8 cellular contexts compared by ENCODE assay signal in genomic region chr13:114128624-114129522, GRCh38. TPM values are rescaled to one million over a fixed set of nuclear protein-coding genes. Genes with fewer than 3 reads are reported as not detected.
DNase-seq lines count a peak whose midpoint lies in the region; ATAC-seq, FAIRE-seq and TF ChIP-seq lines count a peak whose summit lies in the region.

No MANE protein-coding gene starts in this region.

- intact Hi-C loops in CD4-positive, alpha-beta T cell (cut with DNase I, micrococcal nuclease), result loop anchor here (1.0 to 5.0 kb wide), 5 partner anchors 19 to 312 kb away; no protein-coding TSS in a partner anchor
- intact Hi-C loops in activated CD4-positive, alpha-beta T cell treated with anti-CD3 and anti-CD28 coated beads for 36 hours (cut with DNase I, micrococcal nuclease), result loop anchor here (1.0 to 5.0 kb wide), 5 partner anchors 19 to 1442 kb away; partner anchors contain the start of genes CDC16 (in 1 of the 2) and CHAMP1 (in 1 of the 2)
- intact Hi-C loops in mucosa of descending colon (cut with DNase I, micrococcal nuclease), result no loop called here

- H3K4me1 Mint-ChIP-seq in CD4-positive, alpha-beta T cell (ENCODE audit: low read depth), result peaks cover 68% of the 10 kb centered on the region
- H3K4me1 Mint-ChIP-seq in activated CD4-positive, alpha-beta T cell treated with anti-CD3 and anti-CD28 coated beads for 36 hours, result peaks cover 65% of the 10 kb centered on the region

- POLR2A ChIA-PET in CD4-positive, alpha-beta T cell (lab: Charles Lee), result interaction anchor here (0.7 to 7.5 kb wide), 10 partner anchors 9 to 64 kb away, joined by 3 to 138 read pairs (median 12); no protein-coding TSS in a partner anchor
- POLR2A ChIA-PET in activated CD4-positive, alpha-beta T cell treated with anti-CD3 and anti-CD28 coated beads for 36 hours (lab: Charles Lee), result interaction anchor here (0.7 to 1.3 kb wide), 3 partner anchors 17 to 318 kb away, joined by 3 read pairs; no protein-coding TSS in a partner anchor

- H3K27ac Mint-ChIP-seq in CD4-positive, alpha-beta T cell, result peak overlapping the region; percentile 99
- H3K27ac Mint-ChIP-seq in activated CD4-positive, alpha-beta T cell treated with anti-CD3 and anti-CD28 coated beads for 36 hours, result peak overlapping the region; percentile 95

- FAIRE-seq in HTR-8/SVneo (lab: Jason Lieb, UNC), result no peak

- no peaks in the 10 kb centered on the region for H3K9me3 ChIP-seq in CD4-positive, alpha-beta T cell (ENCODE audit: control insufficient read depth, low read length)
- no peaks in the 10 kb centered on the region for H3K9me3 ChIP-seq in mucosa of descending colon

- no peak for TF ChIP-seq CTCF in CD4-positive, alpha-beta T cell (IDR thresholded peaks at IDR 0.05)
- TF ChIP-seq CTCF in mucosa of descending colon (IDR thresholded peaks at IDR 0.05), result no peak

- no peaks in the 10 kb centered on the region for H3K9me3 Mint-ChIP-seq in CD4-positive, alpha-beta T cell
- H3K9me3 Mint-ChIP-seq in activated CD4-positive, alpha-beta T cell treated with anti-CD3 and anti-CD28 coated beads for 36 hours (ENCODE audit: low read depth), result peaks cover 7% of the 10 kb centered on the region

- H3K36me3 ChIP-seq in mucosa of descending colon (ENCODE audit: low read depth), result no peaks in the 10 kb centered on the region

- H3K27me3 ChIP-seq in CD4-positive, alpha-beta T cell (ENCODE audit: control insufficient read depth, insufficient read depth, low read length), result no peaks in the 10 kb centered on the region

- peaks cover 16% of the 10 kb centered on the region for H3K4me1 ChIP-seq in mucosa of descending colon (ENCODE audit: low read depth)

- peak; percentile 53 to 90 (median 86) for DNase-seq in CD4-positive, alpha-beta T cell
- peak; percentile 60 for DNase-seq in HTR-8/SVneo (ENCODE audit: insufficient read length, low spot score)
- peak; percentile 95 for DNase-seq in activated CD4-positive, alpha-beta T cell treated with anti-CD3 and anti-CD28 coated beads for 36 hours
- peak; percentile 92 to 97 for DNase-seq in dermis microvascular lymphatic vessel endothelial cell (ENCODE audit: low read depth in 2 of 2)
- DNase-seq in mucosa of descending colon, result peak; percentile 69 to 90 (median 72)
- peak; percentile 82 to 88 for DNase-seq in stimulated activated CD8-positive, alpha-beta memory T cell treated with anti-CD3 and anti-CD28 coated beads, Interleukin-7, amount 100 ng/mL, for 1 hour (ENCODE audit: low read depth in 2 of 2)
- no peak for DNase-seq in occipital lobe (lab: John Stamatoyannopoulos, UW)

- H3K27me3 Mint-ChIP-seq in CD4-positive, alpha-beta T cell, result no peaks in the 10 kb centered on the region
- no peaks in the 10 kb centered on the region for H3K27me3 Mint-ChIP-seq in activated CD4-positive, alpha-beta T cell treated with anti-CD3 and anti-CD28 coated beads for 36 hours

- peak; percentile 41 for ATAC-seq in CD4-positive, alpha-beta T cell (ENCODE audit: poor library complexity)
- ATAC-seq in GM21423 (IDR thresholded peaks at IDR 0.05; ENCODE audit: unreplicated experiment) (peak; percentile 49), mucosa of descending colon (peak; percentile 57)
- peak; percentile 70 for ATAC-seq in activated CD4-positive, alpha-beta T cell treated with anti-CD3 and anti-CD28 coated beads for 36 hours

- no peak overlapping the region for H3K4me3 ChIP-seq in mucosa of descending colon

- H3K27ac ChIP-seq in CD4-positive, alpha-beta T cell (ENCODE audit: low read depth, low read length), result peak overlapping the region; percentile 80

- CTCF ChIA-PET in CD4-positive, alpha-beta T cell (lab: Charles Lee), result interaction anchor here (0.6 to 1.9 kb wide), 2 partner anchors 19 to 64 kb away, joined by 3 to 5 read pairs; no protein-coding TSS in a partner anchor
- CTCF ChIA-PET in activated CD4-positive, alpha-beta T cell treated with anti-CD3 and anti-CD28 coated beads for 36 hours (lab: Charles Lee), result interaction anchor here (0.6 to 1.7 kb wide), 7 partner anchors 16 to 97 kb away, joined by 3 to 6 read pairs (median 4); no protein-coding TSS in a partner anchor

- H3K4me3 Mint-ChIP-seq in CD4-positive, alpha-beta T cell, result peak overlapping the region; percentile 99
- peak overlapping the region; percentile 100 for H3K4me3 Mint-ChIP-seq in activated CD4-positive, alpha-beta T cell treated with anti-CD3 and anti-CD28 coated beads for 36 hours

- peaks cover 70% of the 10 kb centered on the region for H3K36me3 Mint-ChIP-seq in CD4-positive, alpha-beta T cell (ENCODE audit: low read depth)
- peaks cover 36% of the 10 kb centered on the region for H3K36me3 Mint-ChIP-seq in activated CD4-positive, alpha-beta T cell treated with anti-CD3 and anti-CD28 coated beads for 36 hours (ENCODE audit: low read depth)

RNA-seq across cellular contexts. Expression of gene RASA3, which starts 3.5 kb away (rescaled TPM):
- 100 to 1,000 TPM; 181 to 184 TPM for total RNA-seq in CD4-positive, alpha-beta T cell
- 10 to 100 TPM; 33.0 to 34.7 TPM for total RNA-seq in activated CD4-positive, alpha-beta T cell treated with anti-CD3 and anti-CD28 coated beads for 36 hours
- total RNA-seq in dermis microvascular lymphatic vessel endothelial cell, result 30.7 and 33.9 TPM in 2 replicates
- 10 to 100 TPM in 1 of 3 donors, 1 to 10 TPM in 2; 7.9 to 19.0 (median 8.4) TPM for total RNA-seq in mucosa of descending colon
- total RNA-seq in occipital lobe, result 14.2 TPM

RNA-seq across cellular contexts. Expression of gene CFAP97D2, which starts 50.2 kb away (rescaled TPM):
- under 1 TPM; 0.47 to 0.52 TPM for total RNA-seq in CD4-positive, alpha-beta T cell
- total RNA-seq in activated CD4-positive, alpha-beta T cell treated with anti-CD3 and anti-CD28 coated beads for 36 hours, result not detected
- not detected in 2 replicates for total RNA-seq in dermis microvascular lymphatic vessel endothelial cell
- total RNA-seq in mucosa of descending colon, result not detected
- not detected for total RNA-seq in occipital lobe

Comparison
In these comparisons a context has a peak if more than half of its experiments do, and no peak if none do; other contexts are left out.
1. intact Hi-C loops: an anchor here in CD4-positive, alpha-beta T cell (1.0 to 5.0 kb wide) and activated CD4-positive, alpha-beta T cell treated with anti-CD3 and anti-CD28 coated beads for 36 hours (1.0 to 5.0 kb wide); none called in mucosa of descending colon.